ENCODE assay signal across 2 cellular contexts in the genomic region with DNA sequence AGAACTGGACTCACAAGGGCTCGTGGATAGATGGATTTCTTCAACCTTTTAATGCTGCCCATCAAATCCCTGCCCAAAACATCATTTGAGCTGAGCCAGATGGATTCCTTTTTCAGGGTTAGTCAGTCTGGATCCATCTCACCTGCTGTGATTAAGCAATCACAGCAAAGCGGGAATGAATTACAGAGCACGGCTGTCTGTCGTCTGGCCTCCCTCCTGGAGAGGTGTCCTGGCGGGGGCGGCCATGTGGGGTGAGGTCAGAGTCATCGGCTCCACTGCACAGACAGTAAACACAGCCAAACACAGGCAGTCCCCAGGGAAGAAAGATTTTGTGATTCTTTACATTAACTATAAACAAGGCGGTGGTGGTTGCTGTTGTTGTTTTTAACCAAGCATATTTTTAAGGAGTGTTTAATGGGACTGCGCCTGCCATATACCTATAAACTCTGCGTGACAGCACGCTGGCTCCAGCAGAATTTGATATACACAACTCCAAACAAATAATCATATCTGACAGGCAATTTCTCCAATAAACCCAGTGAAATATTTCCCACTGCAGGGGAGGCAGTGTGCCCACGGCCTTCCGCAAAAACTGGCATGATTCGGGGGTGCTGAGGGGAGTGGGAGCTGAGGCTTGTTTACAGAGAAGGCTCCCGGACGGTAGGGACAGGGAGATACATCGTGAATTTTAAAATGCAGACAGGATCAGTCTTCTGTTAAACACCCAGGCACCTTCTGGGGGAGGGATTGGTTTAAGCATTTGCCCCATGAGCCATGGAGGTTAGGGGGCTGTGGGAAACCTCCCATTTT.
TF ChIP-seq lines count a peak whose summit lies in the region.

No MANE protein-coding gene starts in this region.

TF ChIP-seq in SK-N-SH, 30 proteins besides CTCF, POLR2A, EP300 and RAD21 (continued from another document):
- TF ChIP-seq, protein P1, sequence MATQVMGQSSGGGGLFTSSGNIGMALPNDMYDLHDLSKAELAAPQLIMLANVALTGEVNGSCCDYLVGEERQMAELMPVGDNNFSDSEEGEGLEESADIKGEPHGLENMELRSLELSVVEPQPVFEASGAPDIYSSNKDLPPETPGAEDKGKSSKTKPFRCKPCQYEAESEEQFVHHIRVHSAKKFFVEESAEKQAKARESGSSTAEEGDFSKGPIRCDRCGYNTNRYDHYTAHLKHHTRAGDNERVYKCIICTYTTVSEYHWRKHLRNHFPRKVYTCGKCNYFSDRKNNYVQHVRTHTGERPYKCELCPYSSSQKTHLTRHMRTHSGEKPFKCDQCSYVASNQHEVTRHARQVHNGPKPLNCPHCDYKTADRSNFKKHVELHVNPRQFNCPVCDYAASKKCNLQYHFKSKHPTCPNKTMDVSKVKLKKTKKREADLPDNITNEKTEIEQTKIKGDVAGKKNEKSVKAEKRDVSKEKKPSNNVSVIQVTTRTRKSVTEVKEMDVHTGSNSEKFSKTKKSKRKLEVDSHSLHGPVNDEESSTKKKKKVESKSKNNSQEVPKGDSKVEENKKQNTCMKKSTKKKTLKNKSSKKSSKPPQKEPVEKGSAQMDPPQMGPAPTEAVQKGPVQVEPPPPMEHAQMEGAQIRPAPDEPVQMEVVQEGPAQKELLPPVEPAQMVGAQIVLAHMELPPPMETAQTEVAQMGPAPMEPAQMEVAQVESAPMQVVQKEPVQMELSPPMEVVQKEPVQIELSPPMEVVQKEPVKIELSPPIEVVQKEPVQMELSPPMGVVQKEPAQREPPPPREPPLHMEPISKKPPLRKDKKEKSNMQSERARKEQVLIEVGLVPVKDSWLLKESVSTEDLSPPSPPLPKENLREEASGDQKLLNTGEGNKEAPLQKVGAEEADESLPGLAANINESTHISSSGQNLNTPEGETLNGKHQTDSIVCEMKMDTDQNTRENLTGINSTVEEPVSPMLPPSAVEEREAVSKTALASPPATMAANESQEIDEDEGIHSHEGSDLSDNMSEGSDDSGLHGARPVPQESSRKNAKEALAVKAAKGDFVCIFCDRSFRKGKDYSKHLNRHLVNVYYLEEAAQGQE (IDR thresholded peaks at IDR 0.05; ENCODE audit: low read depth, low read length), result no peak
- TF ChIP-seq FOXM1 (IDR thresholded peaks at IDR 0.05; ENCODE audit: low read depth) (no peak), TAF1 (IDR thresholded peaks at IDR 0.05; ENCODE audit: borderline replicate concordance, low read depth, low read length) (no peak), SMC3 (IDR thresholded peaks at IDR 0.05; ENCODE audit: low read depth, low read length) (no peak), YY1 (IDR thresholded peaks at IDR 0.05; ENCODE audit: low read depth) (no peak), TEAD4 (IDR thresholded peaks at IDR 0.05; ENCODE audit: borderline replicate concordance, insufficient read depth) (no peak), NFIC (IDR thresholded peaks at IDR 0.05; ENCODE audit: borderline replicate concordance) (no peak)

TF ChIP-seq in SK-N-SH treated with all-trans-retinoic acid at 6 μM for 48 hours, 23 proteins besides CTCF, POLR2A, EP300 and RAD21 (continued from another document):
- TF ChIP-seq, protein P2, sequence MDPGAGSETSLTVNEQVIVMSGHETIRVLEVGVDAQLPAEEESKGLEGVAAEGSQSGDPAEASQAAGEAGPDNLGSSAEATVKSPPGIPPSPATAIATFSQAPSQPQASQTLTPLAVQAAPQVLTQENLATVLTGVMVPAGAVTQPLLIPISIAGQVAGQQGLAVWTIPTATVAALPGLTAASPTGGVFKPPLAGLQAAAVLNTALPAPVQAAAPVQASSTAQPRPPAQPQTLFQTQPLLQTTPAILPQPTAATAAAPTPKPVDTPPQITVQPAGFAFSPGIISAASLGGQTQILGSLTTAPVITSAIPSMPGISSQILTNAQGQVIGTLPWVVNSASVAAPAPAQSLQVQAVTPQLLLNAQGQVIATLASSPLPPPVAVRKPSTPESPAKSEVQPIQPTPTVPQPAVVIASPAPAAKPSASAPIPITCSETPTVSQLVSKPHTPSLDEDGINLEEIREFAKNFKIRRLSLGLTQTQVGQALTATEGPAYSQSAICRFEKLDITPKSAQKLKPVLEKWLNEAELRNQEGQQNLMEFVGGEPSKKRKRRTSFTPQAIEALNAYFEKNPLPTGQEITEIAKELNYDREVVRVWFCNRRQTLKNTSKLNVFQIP (CRISPR knock-in tag; IDR thresholded peaks at IDR 0.05; ENCODE audit: borderline replicate concordance, low read depth), result no peak
- TF ChIP-seq ZC3H10 (CRISPR knock-in tag; IDR thresholded peaks at IDR 0.05), result no peak
- TF ChIP-seq CSDC2 (CRISPR knock-in tag; IDR thresholded peaks at IDR 0.05), result no peak
